Comparison of ENCODE assay signal across 32 cellular contexts in genomic region chr6:74366634-74367033, GRCh38.
DNase-seq lines count a peak whose midpoint lies in the region; ATAC-seq, FAIRE-seq and TF ChIP-seq lines count a peak whose summit lies in the region.
"Had no signal": no experiment of that assay in that cellular context is flagged by ENCODE, and none has a peak within 500 bp of the region (broad histone marks: within the 10 kb centered on the region; RNA-seq: fewer than 3 reads in every experiment).

No MANE protein-coding gene starts in this region.

- H3K27me3 ChIP-seq in bronchial epithelial cell (ENCODE audit: control insufficient read depth, insufficient read depth, low read length) (no peaks in the 10 kb centered on the region), foreskin keratinocyte (no peaks in the 10 kb centered on the region)
- H3K27me3 ChIP-seq: BE2C, thyroid gland had no signal

- POLR2A ChIA-PET in WTC11 (lab: Charles Lee) = no interaction called here

- H3K27ac Mint-ChIP-seq in WTC11 = no peak overlapping the region
- H3K27ac Mint-ChIP-seq: activated CD4-positive, alpha-beta T cell treated with anti-CD3 and anti-CD28 coated beads, Interleukin-2, amount 10 ng/mL, durations not matched to agents 24 days and 14 days; activated naive CD8-positive, alpha-beta T cell treated with anti-CD3 and anti-CD28 coated beads for 36 hours; CD8-positive, alpha-beta memory T cell; natural killer cell treated with Interleukin-12 subunit alpha and Interleukin-12 subunit beta and Interleukin-15 and Interleukin-18, amount 100 ng/mL, for 72 hours; stimulated activated naive CD8-positive, alpha-beta T cell treated with anti-CD3 and anti-CD28 coated beads, Interleukin-15, amount 100 ng/mL, for 72 hours; T-helper 2 cell treated with Interferon-gamma antibody and Interleukin-4, amounts not matched to agents 5 μg/mL and 100 μg/mL, for 36 hours had no signal

- in situ Hi-C loops in KBM-7 (cut with MboI; ENCODE audit: low pct_unique_long_range_greater_than_20kb, low sequenced_read_pairs) = no loop called here

- no peaks in the 10 kb centered on the region for H3K27me3 Mint-ChIP-seq in WTC11 (ENCODE audit: low read depth)
- H3K27me3 Mint-ChIP-seq: activated CD4-positive, alpha-beta T cell treated with anti-CD3 and anti-CD28 coated beads, Interleukin-2, amount 10 ng/mL, durations not matched to agents 24 days and 14 days; activated naive CD8-positive, alpha-beta T cell treated with anti-CD3 and anti-CD28 coated beads for 36 hours; CD8-positive, alpha-beta memory T cell; natural killer cell treated with Interleukin-12 subunit alpha and Interleukin-12 subunit beta and Interleukin-15 and Interleukin-18, amount 100 ng/mL, for 72 hours; stimulated activated naive CD8-positive, alpha-beta T cell treated with anti-CD3 and anti-CD28 coated beads, Interleukin-15, amount 100 ng/mL, for 72 hours had no signal

- H3K36me3 Mint-ChIP-seq in WTC11 = no peaks in the 10 kb centered on the region
- H3K36me3 Mint-ChIP-seq: activated naive CD8-positive, alpha-beta T cell treated with anti-CD3 and anti-CD28 coated beads for 36 hours; CD8-positive, alpha-beta memory T cell; natural killer cell treated with Interleukin-12 subunit alpha and Interleukin-12 subunit beta and Interleukin-15 and Interleukin-18, amount 100 ng/mL, for 72 hours had no signal

- no peaks in the 10 kb centered on the region for H3K4me1 Mint-ChIP-seq in WTC11
- H3K4me1 Mint-ChIP-seq: activated CD4-positive, alpha-beta T cell treated with anti-CD3 and anti-CD28 coated beads, Interleukin-2, amount 10 ng/mL, durations not matched to agents 24 days and 14 days; activated naive CD8-positive, alpha-beta T cell treated with anti-CD3 and anti-CD28 coated beads for 36 hours; CD8-positive, alpha-beta memory T cell; stimulated activated naive CD8-positive, alpha-beta T cell treated with anti-CD3 and anti-CD28 coated beads, Interleukin-15, amount 100 ng/mL, for 72 hours had no signal

- DNase-seq in AG20443 (ENCODE audit: low spot score) (peak; percentile 29), LHCN-M2 (ENCODE audit: low read depth) (peak; percentile 41), bronchial epithelial cell (ENCODE audit: low read depth) (peak; percentile 85), foreskin keratinocyte (peak; percentile 7 to 50), KBM-7 (no peak), WTC11 (ENCODE audit: low spot score) (no peak), GDM1 (lab: John Stamatoyannopoulos, UW) (no peak)
- DNase-seq: activated CD4-positive, alpha-beta T cell treated with anti-CD3 and anti-CD28 coated beads, Interleukin-2, amount 10 ng/mL, durations not matched to agents 24 days and 14 days; activated effector memory CD4-positive, alpha-beta T cell treated with anti-CD3 and anti-CD28 coated beads, Interleukin-2, amount 50 U/mL, for 16 hours; activated naive CD8-positive, alpha-beta T cell treated with anti-CD3 and anti-CD28 coated beads for 36 hours; activated T-cell treated with anti-CD3 and anti-CD28 coated beads, Interleukin-2, amount 50 U/mL, for 1 hour; BE2C; CD8-positive, alpha-beta memory T cell; cerebellar nuclear complex; DMS 273 treated with DMSO at 0.1 percent for 48 hours; KG1; mucosa of descending colon; NCI-H1436 treated with DMSO at 0.1 percent for 48 hours; NCI-H82; small intestine; stimulated activated CD4-positive, alpha-beta T cell treated with anti-CD3 and anti-CD28 coated beads, Interleukin-1b, Interleukin-23, amount 100 ng/mL, for 48 hours; stimulated activated CD8-positive, alpha-beta memory T cell treated with anti-CD3 and anti-CD28 coated beads, Interleukin-4, amount 100 ng/mL, for 48 hours; stimulated activated naive CD8-positive, alpha-beta T cell treated with anti-CD3 and anti-CD28 coated beads, Interleukin-15, amount 100 ng/mL, for 72 hours; thyroid gland; WERI-Rb-1 had no signal

- H3K4me1 ChIP-seq in foreskin keratinocyte = peaks cover 24% of the 10 kb centered on the region
- H3K4me1 ChIP-seq: BE2C, thyroid gland had no signal

- no peak for FAIRE-seq in bronchial epithelial cell (lab: Jason Lieb, UNC)
- FAIRE-seq: A204.1, HTR-8/SVneo, islet of Langerhans, small intestine had no signal

- no peaks in the 10 kb centered on the region for H3K9me3 Mint-ChIP-seq in WTC11
- H3K9me3 Mint-ChIP-seq: activated CD4-positive, alpha-beta T cell treated with anti-CD3 and anti-CD28 coated beads, Interleukin-2, amount 10 ng/mL, durations not matched to agents 24 days and 14 days; activated naive CD8-positive, alpha-beta T cell treated with anti-CD3 and anti-CD28 coated beads for 36 hours had no signal

- no peaks in the 10 kb centered on the region for H3K36me3 ChIP-seq in bronchial epithelial cell (ENCODE audit: control insufficient read depth, insufficient read depth, low read length)
- H3K36me3 ChIP-seq: BE2C, thyroid gland, WERI-Rb-1 had no signal

- TF ChIP-seq CTCF in bronchial epithelial cell (IDR thresholded peaks at IDR 0.05; ENCODE audit: insufficient read depth, low read length, severe bottlenecking) (no peak), foreskin keratinocyte (conservative IDR thresholded peaks at IDR 0.05) (no peak), WTC11 (IDR thresholded peaks at IDR 0.05) (no peak)

- H3K4me3 Mint-ChIP-seq in WTC11 = no peak overlapping the region
- H3K4me3 Mint-ChIP-seq: activated CD4-positive, alpha-beta T cell treated with anti-CD3 and anti-CD28 coated beads, Interleukin-2, amount 10 ng/mL, durations not matched to agents 24 days and 14 days; activated naive CD8-positive, alpha-beta T cell treated with anti-CD3 and anti-CD28 coated beads for 36 hours; CD8-positive, alpha-beta memory T cell; natural killer cell treated with Interleukin-12 subunit alpha and Interleukin-12 subunit beta and Interleukin-15 and Interleukin-18, amount 100 ng/mL, for 72 hours; stimulated activated naive CD8-positive, alpha-beta T cell treated with anti-CD3 and anti-CD28 coated beads, Interleukin-15, amount 100 ng/mL, for 72 hours; T-helper 2 cell treated with Interferon-gamma antibody and Interleukin-4, amounts not matched to agents 5 μg/mL and 100 μg/mL, for 36 hours had no signal

- ATAC-seq in foreskin keratinocyte = peak; percentile 77
- no peak for ATAC-seq in HG02642 (IDR thresholded peaks at IDR 0.05; ENCODE audit: poor library complexity, unreplicated experiment)
- ATAC-seq in WTC11 = no peak
- ATAC-seq: mucosa of descending colon; natural killer cell treated with Interleukin-12 subunit alpha and Interleukin-12 subunit beta and Interleukin-15 and Interleukin-18, amount 100 ng/mL, for 72 hours; Right ventricle myocardium inferior; stimulated activated naive CD8-positive, alpha-beta T cell treated with anti-CD3 and anti-CD28 coated beads, Interleukin-15, amount 100 ng/mL, for 72 hours had no signal

- H3K4me3 ChIP-seq in bronchial epithelial cell (ENCODE audit: low read depth, low read length) = no peak overlapping the region
- H3K4me3 ChIP-seq: mucosa of descending colon, thyroid gland had no signal

- H3K27ac ChIP-seq in foreskin keratinocyte = no peak overlapping the region
- H3K27ac ChIP-seq: thyroid gland, WERI-Rb-1 had no signal

- CTCF ChIA-PET in WTC11 (lab: Charles Lee) = no interaction called here

TF ChIP-seq in WTC11, 78 proteins besides CTCF, POLR2A, EP300 and RAD21 (continues in another document):
- TF ChIP-seq FOXJ3 (CRISPR knock-in tag; IDR thresholded peaks at IDR 0.05; ENCODE audit: borderline replicate concordance) = no peak
- no peak for TF ChIP-seq PRRX2 (CRISPR knock-in tag; IDR thresholded peaks at IDR 0.05)
- TF ChIP-seq JAZF1 (CRISPR knock-in tag; IDR thresholded peaks at IDR 0.05) = no peak
- TF ChIP-seq RELA (CRISPR knock-in tag; IDR thresholded peaks at IDR 0.05; ENCODE audit: borderline replicate concordance) = no peak
- TF ChIP-seq ZNF671 (CRISPR knock-in tag; IDR thresholded peaks at IDR 0.05) = no peak
- TF ChIP-seq ZNF512 (CRISPR knock-in tag; IDR thresholded peaks at IDR 0.05; ENCODE audit: borderline replicate concordance) = no peak
- no peak for TF ChIP-seq ZNF425 (CRISPR knock-in tag; conservative IDR thresholded peaks at IDR 0.05)
- TF ChIP-seq RORB (CRISPR knock-in tag; IDR thresholded peaks at IDR 0.05) = no peak
- no peak for TF ChIP-seq SMAD4 (CRISPR knock-in tag; IDR thresholded peaks at IDR 0.05)

Comparison
In these comparisons a context has a peak if more than half of its experiments do, and no peak if none do; other contexts are left out.
1. DNase-seq: peak in AG20443 (single experiment), LHCN-M2 (single experiment), bronchial epithelial cell (single experiment) and foreskin keratinocyte (2 of 2); none in KBM-7 (single experiment), WTC11 (single experiment) and GDM1 (single experiment).